8 cellular contexts compared by ENCODE assay signal in the genomic region with DNA sequence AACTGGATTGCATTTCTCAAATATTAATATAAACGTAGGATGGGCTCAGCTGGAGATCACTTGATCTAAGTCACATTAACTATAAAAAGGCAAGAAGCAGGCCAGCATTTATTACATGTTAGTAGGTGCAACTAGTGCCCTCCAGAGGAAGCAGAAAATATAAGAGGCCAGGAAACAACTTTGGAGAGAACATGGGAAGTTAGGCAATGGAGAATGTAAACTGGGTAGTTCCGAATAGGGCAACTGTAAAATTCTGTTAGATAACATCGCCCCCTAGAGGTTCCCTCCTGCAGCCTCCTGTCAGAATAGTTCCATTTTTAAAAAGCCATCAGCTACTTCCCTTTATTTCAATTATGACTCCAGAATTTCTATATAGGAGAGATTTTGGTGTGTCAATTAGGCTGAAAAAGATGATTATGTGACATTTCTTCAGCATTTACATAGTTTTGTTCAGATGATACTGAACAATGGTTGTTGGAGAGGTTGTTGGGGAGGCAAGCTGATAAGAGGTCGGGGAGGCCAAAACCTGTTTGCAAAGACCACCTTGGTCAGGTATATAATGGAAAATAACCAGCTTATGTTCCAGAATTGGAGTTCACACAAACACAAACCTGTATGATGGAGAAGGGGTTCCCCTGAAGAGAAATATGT. TPM values are rescaled to one million over a fixed set of nuclear protein-coding genes. Genes with fewer than 3 reads are reported as not detected.
DNase-seq lines count a peak whose midpoint lies in the region; ATAC-seq and TF ChIP-seq lines count a peak whose summit lies in the region.

No MANE protein-coding gene starts in this region.

- no peaks in the 10 kb centered on the region for H3K79me1 ChIP-seq in trophoblast cell (ENCODE audit: low read length)

- TF ChIP-seq POLR2A in Peyer's patch (IDR thresholded peaks at IDR 0.05) = no peak

- H2BK12ac ChIP-seq in trophoblast cell (ENCODE audit: low read length) = no peak overlapping the region

- no peak overlapping the region for H4K8ac ChIP-seq in trophoblast cell (ENCODE audit: low read depth, low read length)

- no peaks in the 10 kb centered on the region for H3F3A ChIP-seq in GM23338 (replicated peaks; ENCODE audit: low read depth)

- H3K4me2 ChIP-seq in DND-41 (ENCODE audit: insufficient read depth, low read length) = no peak overlapping the region
- H3K4me2 ChIP-seq in GM23338 = no peak overlapping the region
- no peak overlapping the region for H3K4me2 ChIP-seq in trophoblast cell (ENCODE audit: low read length)

- DNase-seq in DND-41 (peak; percentile 64), GM23338 (ENCODE audit: low spot score) (peak; percentile 93), M059J (ENCODE audit: low read depth) (peak; percentile 91), Peyer's patch (peak in 2 of 3 donors; percentile 35 to 80), globus pallidus (ENCODE audit: low spot score) (peak; percentile 79), trophoblast cell (peak; percentile 67 to 93)
- peak; percentile 45 for DNase-seq in activated naive CD4-positive, alpha-beta T cell treated with anti-CD3 and anti-CD28 coated beads, Interleukin-2, amount 50 U/mL, for 16 hours

- no peak overlapping the region; the same call in 1 of the 2 replicates for H3K27ac Mint-ChIP-seq in GM23338

- no peak overlapping the region for H4K91ac ChIP-seq in trophoblast cell (ENCODE audit: low read depth, low read length)

- no peaks in the 10 kb centered on the region for H3K4me1 ChIP-seq in DND-41 (ENCODE audit: insufficient read depth, low read length)
- H3K4me1 ChIP-seq in GM23338 (ENCODE audit: insufficient read depth) = no peaks in the 10 kb centered on the region
- H3K4me1 ChIP-seq in Peyer's patch = no peaks in the 10 kb centered on the region
- H3K4me1 ChIP-seq in trophoblast cell (ENCODE audit: control insufficient read depth in 1 of 2, insufficient read depth in 2 of 2, low read length in 2 of 2) = no peaks in the 10 kb centered on the region

- H3K9ac ChIP-seq in DND-41 (ENCODE audit: low read depth, low read length) (no peak overlapping the region), trophoblast cell (ENCODE audit: low read length) (no peak overlapping the region)

- no peak overlapping the region for H3K4ac ChIP-seq in trophoblast cell (ENCODE audit: low read depth, low read length)

- no peaks in the 10 kb centered on the region for H3K36me3 Mint-ChIP-seq in GM23338 (ENCODE audit: low read depth)

- H3K14ac ChIP-seq in trophoblast cell (ENCODE audit: low read length) = no peak overlapping the region

- H2AK5ac ChIP-seq in trophoblast cell (ENCODE audit: low read length) = no peak overlapping the region

- H3K27me3 ChIP-seq in DND-41 (ENCODE audit: insufficient read depth, low read length, poor library complexity) (no peaks in the 10 kb centered on the region), GM23338 (ENCODE audit: insufficient read depth) (no peaks in the 10 kb centered on the region), Peyer's patch (no peaks in the 10 kb centered on the region), trophoblast cell (ENCODE audit: insufficient read depth, low read length) (no peaks in the 10 kb centered on the region)

- H2AFZ ChIP-seq in DND-41 (ENCODE audit: low read depth, low read length) (no peak overlapping the region; the same call in 1 of the 2 replicates), GM23338 (no peak overlapping the region), trophoblast cell (ENCODE audit: insufficient read depth, low read length, poor library complexity) (no peak overlapping the region)

- ATAC-seq in DND-41 (ENCODE audit: insufficient read depth, low read depth) (peak; percentile 93), GM23338 (peak; percentile 95), GM19324 (IDR thresholded peaks at IDR 0.05; ENCODE audit: low FRiP score, unreplicated experiment) (no peak)

- H3K9me3 ChIP-seq in DND-41 (ENCODE audit: insufficient read depth, low read length, severe bottlenecking) = no peaks in the 10 kb centered on the region
- no peaks in the 10 kb centered on the region for H3K9me3 ChIP-seq in Peyer's patch
- H3K9me3 ChIP-seq in trophoblast cell (ENCODE audit: insufficient read depth, low read depth, low read length) = no peaks in the 10 kb centered on the region

- H3K23ac ChIP-seq in trophoblast cell (ENCODE audit: low read length) = no peak overlapping the region

- TF ChIP-seq CTCF in DND-41 (IDR thresholded peaks at IDR 0.05; ENCODE audit: borderline replicate concordance, extremely low read depth, low read length, poor library complexity, severe bottlenecking) = peak; percentile 92
- TF ChIP-seq CTCF in GM23338 (conservative IDR thresholded peaks at IDR 0.05; ENCODE audit: low read depth in 2 of 2) = peak; percentile 83 to 94
- peak; percentile 49 to 89 (median 84) for TF ChIP-seq CTCF in Peyer's patch (IDR thresholded peaks at IDR 0.05)

- H3K9me2 ChIP-seq in GM23338 (ENCODE audit: insufficient read depth) = no peaks in the 10 kb centered on the region

- H4K12ac ChIP-seq in trophoblast cell (ENCODE audit: low read depth, low read length) = no peak overlapping the region

- no peak overlapping the region for H3K27ac ChIP-seq in DND-41 (ENCODE audit: low read length)
- H3K27ac ChIP-seq in GM23338 (ENCODE audit: low read depth) = no peak overlapping the region
- no peak overlapping the region for H3K27ac ChIP-seq in Peyer's patch
- no peak overlapping the region for H3K27ac ChIP-seq in trophoblast cell (ENCODE audit: low read depth, low read length)

- no CpG with 5 or more reads among the region's 4 CpGs for WGBS in trophoblast cell (ENCODE audit: extremely low coverage, insufficient coverage, insufficient read length)

- H3K4me3 Mint-ChIP-seq in GM23338 = no peak overlapping the region

- no peak overlapping the region for H2BK5ac ChIP-seq in trophoblast cell (ENCODE audit: low read depth, low read length, poor library complexity)

- no peaks in the 10 kb centered on the region for H3K36me3 ChIP-seq in DND-41 (ENCODE audit: insufficient read depth, low read length)
- H3K36me3 ChIP-seq in GM23338 (ENCODE audit: insufficient read depth) = no peaks in the 10 kb centered on the region
- H3K36me3 ChIP-seq in Peyer's patch = no peaks in the 10 kb centered on the region
- H3K36me3 ChIP-seq in trophoblast cell (ENCODE audit: control insufficient read depth in 1 of 2, insufficient read depth in 2 of 2, low read length in 2 of 2) = no peaks in the 10 kb centered on the region

- no peak overlapping the region for H2BK120ac ChIP-seq in trophoblast cell (ENCODE audit: insufficient read depth, low read length, poor library complexity)

- H4K20me1 ChIP-seq in DND-41 (ENCODE audit: insufficient read depth, low read length) = no peaks in the 10 kb centered on the region
- H4K20me1 ChIP-seq in GM23338 (replicated peaks; ENCODE audit: insufficient read depth) = no peaks in the 10 kb centered on the region

- no peak overlapping the region for H3K18ac ChIP-seq in trophoblast cell (ENCODE audit: low read length)

- H3K27me3 Mint-ChIP-seq in GM23338 (ENCODE audit: insufficient read depth, low read depth, poor library complexity) = no peaks in the 10 kb centered on the region

- H3K4me3 ChIP-seq in DND-41 (ENCODE audit: low read depth in 1 of 2, low read length in 2 of 2) (no peak overlapping the region), GM23338 (no peak overlapping the region), Peyer's patch (no peak overlapping the region), trophoblast cell (ENCODE audit: low read depth, low read length) (no peak overlapping the region)

- H3K79me2 ChIP-seq in DND-41 (ENCODE audit: insufficient read depth, low read length) = no peaks in the 10 kb centered on the region
- no peaks in the 10 kb centered on the region for H3K79me2 ChIP-seq in GM23338 (replicated peaks; ENCODE audit: insufficient read depth)
- no peaks in the 10 kb centered on the region for H3K79me2 ChIP-seq in trophoblast cell (ENCODE audit: control insufficient read depth, insufficient read depth, low read length, poor library complexity)

- H3K9me3 Mint-ChIP-seq in GM23338 = no peaks in the 10 kb centered on the region

- H3K4me1 Mint-ChIP-seq in GM23338 = no peaks in the 10 kb centered on the region

TF ChIP-seq in GM23338, 12 proteins besides CTCF, POLR2A, EP300 and RAD21 (continues in another document):
- TF ChIP-seq EZH2phosphoT487 (IDR thresholded peaks at IDR 0.05; ENCODE audit: unreplicated experiment) = no peak
- no peak for TF ChIP-seq NANOG (IDR thresholded peaks at IDR 0.05; ENCODE audit: borderline replicate concordance)
- TF ChIP-seq, protein P1, sequence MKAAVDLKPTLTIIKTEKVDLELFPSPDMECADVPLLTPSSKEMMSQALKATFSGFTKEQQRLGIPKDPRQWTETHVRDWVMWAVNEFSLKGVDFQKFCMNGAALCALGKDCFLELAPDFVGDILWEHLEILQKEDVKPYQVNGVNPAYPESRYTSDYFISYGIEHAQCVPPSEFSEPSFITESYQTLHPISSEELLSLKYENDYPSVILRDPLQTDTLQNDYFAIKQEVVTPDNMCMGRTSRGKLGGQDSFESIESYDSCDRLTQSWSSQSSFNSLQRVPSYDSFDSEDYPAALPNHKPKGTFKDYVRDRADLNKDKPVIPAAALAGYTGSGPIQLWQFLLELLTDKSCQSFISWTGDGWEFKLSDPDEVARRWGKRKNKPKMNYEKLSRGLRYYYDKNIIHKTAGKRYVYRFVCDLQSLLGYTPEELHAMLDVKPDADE (IDR thresholded peaks at IDR 0.05) = no peak
- TF ChIP-seq STAT1 (IDR thresholded peaks at IDR 0.05; ENCODE audit: unreplicated experiment) = no peak

RNA-seq across cellular contexts. Expression of a gene that starts 22.4 kb away (rescaled TPM):
- total RNA-seq in GM23338 (2014; rRNA removed; shearing (Covaris generic)) = 3.4 and 5.7 TPM in 2 replicates
- 6.3 and 7.1 TPM in 2 replicates for polyA plus RNA-seq in GM23338 (2016; fragmentation: Nextera tagmentation; extraction: Ambion mirVana)
- not detected in 2 replicates for total RNA-seq in M059J (2014; rRNA removed; shearing (Covaris generic))
- 10 to 100 TPM in 3 of 4 donors, 1 to 10 TPM in 1; 5.5 to 22.3 (median 13.0) TPM for total RNA-seq in Peyer's patch
- 0.19 and 0.42 TPM in 2 replicates for polyA plus RNA-seq in trophoblast cell (2013)
